19 cellular contexts compared by ENCODE assay signal in genomic region chr2:85864654-85865053, GRCh38. TPM values are rescaled to one million over a fixed set of nuclear protein-coding genes. Genes with fewer than 3 reads are reported as not detected.
A peak's percentile ranks its signal among the peaks of the same experiment; 100 is the strongest.
DNase-seq lines count a peak whose midpoint lies in the region; ATAC-seq and TF ChIP-seq lines count a peak whose summit lies in the region.
"Had no signal": no experiment of that assay in that cellular context is flagged by ENCODE, and none has a peak within 500 bp of the region (broad histone marks: within the 10 kb centered on the region; RNA-seq: fewer than 3 reads in every experiment).

No MANE protein-coding gene starts in this region.

- no peak overlapping the region for H3K4me3 Mint-ChIP-seq in CD8-positive, alpha-beta memory T cell
- H3K4me3 Mint-ChIP-seq in T-cell (no peak overlapping the region), memory B cell (no peak overlapping the region)
- no peak overlapping the region for H3K4me3 Mint-ChIP-seq in stimulated activated memory B cell treated with anti-CD40 and anti-IgM and Interleukin-4, amounts not matched to agents 10 μg/mL and 1 μg/mL and 100 μg/mL, for 72 hours
- H3K4me3 Mint-ChIP-seq: H9 had no signal

- H3K27ac Mint-ChIP-seq in CD8-positive, alpha-beta memory T cell: peak overlapping the region in 7 of 8 donors; percentile 24 to 99 (median 75)
- H3K27ac Mint-ChIP-seq in T-cell: peak overlapping the region; percentile 55 to 70
- H3K27ac Mint-ChIP-seq in memory B cell: peak overlapping the region; percentile 93
- H3K27ac Mint-ChIP-seq in stimulated activated memory B cell treated with anti-CD40 and anti-IgM and Interleukin-4, amounts not matched to agents 10 μg/mL and 1 μg/mL and 100 μg/mL, for 72 hours: peak overlapping the region; percentile 56
- H3K27ac Mint-ChIP-seq: H9 had no signal

- H3K4me1 Mint-ChIP-seq in CD8-positive, alpha-beta memory T cell: peaks cover 64 to 82% (median 77%) of the 10 kb centered on the region in 3 donors
- H3K4me1 Mint-ChIP-seq in T-cell (peaks cover 69 to 80% (median 72%) of the 10 kb centered on the region in 3 donors), memory B cell (peaks cover 42% of the 10 kb centered on the region)
- peaks cover 70% of the 10 kb centered on the region for H3K4me1 Mint-ChIP-seq in stimulated activated memory B cell treated with anti-CD40 and anti-IgM and Interleukin-4, amounts not matched to agents 10 μg/mL and 1 μg/mL and 100 μg/mL, for 72 hours

- peaks cover 0 to 2% of the 10 kb centered on the region in 2 donors for H3K27me3 Mint-ChIP-seq in CD8-positive, alpha-beta memory T cell
- H3K27me3 Mint-ChIP-seq in T-cell (no peaks in the 10 kb centered on the region), memory B cell (no peaks in the 10 kb centered on the region)
- H3K27me3 Mint-ChIP-seq in stimulated activated memory B cell treated with anti-CD40 and anti-IgM and Interleukin-4, amounts not matched to agents 10 μg/mL and 1 μg/mL and 100 μg/mL, for 72 hours: no peaks in the 10 kb centered on the region
- H3K27me3 Mint-ChIP-seq: CD4-positive, CD25-positive, alpha-beta regulatory T cell had no signal

- CTCF ChIA-PET in CD8-positive, alpha-beta memory T cell (lab: Charles Lee): interaction anchor here (0.8 to 3.2 kb wide), 9 partner anchors 9 to 215 kb away, joined by 3 to 17 read pairs (median 3); partner anchors contain the start of gene ST3GAL5
- CTCF ChIA-PET in T-cell (lab: Charles Lee): interaction anchor here in 1 of 2 donors (0.6 to 1.8 kb wide), 4 partner anchors 14 to 250 kb away, joined by 3 to 6 read pairs (median 5); partner anchors contain the start of gene ST3GAL5

- no peak for TF ChIP-seq CTCF in MM.1S (IDR thresholded peaks at IDR 0.05; ENCODE audit: low read length)

- no peaks in the 10 kb centered on the region for H3K27me3 ChIP-seq in CD8-positive, alpha-beta memory T cell (ENCODE audit: insufficient read depth, low read length, poor library complexity, severe bottlenecking)
- no peaks in the 10 kb centered on the region for H3K27me3 ChIP-seq in MM.1S (replicated peaks; ENCODE audit: insufficient read depth, low read length)

- POLR2A ChIA-PET in CD8-positive, alpha-beta memory T cell (lab: Charles Lee): no interaction called here
- POLR2A ChIA-PET in T-cell (lab: Charles Lee): interaction anchor here in 1 of 2 donors (0.5 kb wide), 1 partner anchor 130 kb away, joined by 7 read pairs; no protein-coding TSS in a partner anchor

- no peaks in the 10 kb centered on the region for H4K20me1 ChIP-seq in MM.1S (ENCODE audit: insufficient read depth, low read length)

- H3K9ac ChIP-seq in MM.1S (ENCODE audit: low read length): no peak overlapping the region

- H3K9me3 ChIP-seq in CD8-positive, alpha-beta memory T cell (ENCODE audit: low read length): no peaks in the 10 kb centered on the region
- H3K9me3 ChIP-seq in MM.1S (replicated peaks; ENCODE audit: insufficient read depth, low read length): no peaks in the 10 kb centered on the region
- H3K9me3 ChIP-seq: A549 had no signal

- no peaks in the 10 kb centered on the region for H3K36me3 ChIP-seq in CD8-positive, alpha-beta memory T cell (ENCODE audit: insufficient read depth, low read length)
- 0 out of 2 replicates have a peak, but pooled peaks cover 4% of the 10 kb centered on the region for H3K36me3 ChIP-seq in MM.1S (replicated peaks; ENCODE audit: insufficient read depth, low read length)

- no peak overlapping the region for H3K27ac ChIP-seq in CD8-positive, alpha-beta memory T cell (ENCODE audit: low read depth, low read length)
- H3K27ac ChIP-seq in MM.1S (ENCODE audit: low read length): no peak overlapping the region
- H3K27ac ChIP-seq: A549, PC-9 had no signal

- ATAC-seq in T-cell (replicated peaks in 1 of 4): no peak
- no peak for ATAC-seq in memory B cell (ENCODE audit: low read depth)
- ATAC-seq in stimulated activated memory B cell treated with anti-CD40 and anti-IgM and Interleukin-4, amounts not matched to agents 10 μg/mL and 1 μg/mL and 100 μg/mL, for 72 hours: no peak

- no peaks in the 10 kb centered on the region for H3K9me3 Mint-ChIP-seq in CD8-positive, alpha-beta memory T cell
- no peaks in the 10 kb centered on the region for H3K9me3 Mint-ChIP-seq in T-cell
- no peaks in the 10 kb centered on the region for H3K9me3 Mint-ChIP-seq in memory B cell
- no peaks in the 10 kb centered on the region for H3K9me3 Mint-ChIP-seq in stimulated activated memory B cell treated with anti-CD40 and anti-IgM and Interleukin-4, amounts not matched to agents 10 μg/mL and 1 μg/mL and 100 μg/mL, for 72 hours
- H3K9me3 Mint-ChIP-seq: CD4-positive, CD25-positive, alpha-beta regulatory T cell; H9 had no signal

- DNase-seq in CD8-positive, alpha-beta memory T cell: no peak
- DNase-seq in T-cell (no peak), memory B cell (ENCODE audit: low spot score in 2 of 2) (no peak), MM.1S (no peak), iPS-NIHi7 (ENCODE audit: extremely low spot score) (no peak)
- no peak for DNase-seq in stimulated activated CD4-positive, alpha-beta T cell treated with anti-CD3 and anti-CD28 coated beads, Interleukin-15, amount 100 ng/mL, for 24 hours
- DNase-seq: CD4-positive, CD25-positive, alpha-beta regulatory T cell; H9; Kasumi-1; NCI-H1417; NCI-H187; NCI-H2107; NCI-H446 treated with DMSO at 0.1 percent for 48 hours; NCI-H526 treated with DMSO at 0.1 percent for 48 hours; RPMI8226; SHP77 had no signal

- H3K36me3 Mint-ChIP-seq in CD8-positive, alpha-beta memory T cell: peaks cover 0 to 38% (median 8%) of the 10 kb centered on the region in 3 donors
- peaks cover 24% of the 10 kb centered on the region for H3K36me3 Mint-ChIP-seq in T-cell
- peaks cover 6% of the 10 kb centered on the region for H3K36me3 Mint-ChIP-seq in memory B cell
- H3K36me3 Mint-ChIP-seq in stimulated activated memory B cell treated with anti-CD40 and anti-IgM and Interleukin-4, amounts not matched to agents 10 μg/mL and 1 μg/mL and 100 μg/mL, for 72 hours: peaks cover 47% of the 10 kb centered on the region

- no peak overlapping the region for H3K4me2 ChIP-seq in MM.1S (ENCODE audit: low read depth, low read length)
- H3K4me2 ChIP-seq: A549, PC-9 had no signal

- peaks cover 32% of the 10 kb centered on the region for H3F3A ChIP-seq in MM.1S (ENCODE audit: insufficient read depth, low read length)

- no peak overlapping the region for H3K4me3 ChIP-seq in CD8-positive, alpha-beta memory T cell (ENCODE audit: low read length)
- H3K4me3 ChIP-seq in MM.1S (ENCODE audit: low read length): no peak overlapping the region
- H3K4me3 ChIP-seq: A549, PC-9 had no signal

- peaks cover 38% of the 10 kb centered on the region for H3K4me1 ChIP-seq in CD8-positive, alpha-beta memory T cell (ENCODE audit: insufficient read depth, low read length)
- peaks cover 53% of the 10 kb centered on the region for H3K4me1 ChIP-seq in MM.1S (ENCODE audit: low read length)
- H3K4me1 ChIP-seq: A549 had no signal

- H3K79me2 ChIP-seq in MM.1S (ENCODE audit: low read length): peaks cover 87% of the 10 kb centered on the region

- H2AFZ ChIP-seq in MM.1S (ENCODE audit: low read length): no peak overlapping the region
- H2AFZ ChIP-seq: PC-9 had no signal

- no peaks in the 10 kb centered on the region for H3K9me2 ChIP-seq in MM.1S (replicated peaks; ENCODE audit: insufficient read depth, low read length)

RNA-seq across cellular contexts. Expression of gene ST3GAL5, which starts 24.1 kb away (rescaled TPM):
- total RNA-seq in CD8-positive, alpha-beta memory T cell: 10 to 100 TPM; 11.1 to 11.2 TPM
- polyA plus RNA-seq in CD8-positive, alpha-beta memory T cell: 21.8 TPM
- total RNA-seq in T-cell: 10 to 100 TPM; 22.8 to 56.2 (median 31.9) TPM
